Comparison of ENCODE assay signal across 16 cellular contexts in the genomic region with DNA sequence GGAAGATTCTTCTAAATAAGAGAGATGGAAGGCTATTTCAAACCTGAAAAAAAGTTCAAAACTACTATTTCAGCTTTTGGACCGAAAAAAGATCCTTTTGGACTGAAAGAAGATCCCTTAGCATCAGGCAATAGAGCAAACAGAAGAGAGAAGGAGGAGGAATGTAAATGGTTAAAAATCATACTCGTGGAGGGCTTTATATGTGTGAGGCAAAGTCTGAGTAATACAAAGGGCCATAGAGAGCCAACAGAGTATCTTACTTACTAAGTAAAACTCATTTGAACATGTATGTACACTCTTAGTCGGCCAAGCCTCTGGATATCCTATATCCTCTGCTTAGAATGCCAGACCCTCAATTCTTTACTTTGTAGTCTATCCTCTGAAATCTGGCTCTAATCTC. TPM values are rescaled to one million over a fixed set of nuclear protein-coding genes. Genes with fewer than 3 reads are reported as not detected.
DNase-seq lines count a peak whose midpoint lies in the region; ATAC-seq and TF ChIP-seq lines count a peak whose summit lies in the region.
"Had no signal": no experiment of that assay in that cellular context is flagged by ENCODE, and none has a peak within 500 bp of the region (broad histone marks: within the 10 kb centered on the region; RNA-seq: fewer than 3 reads in every experiment).

No MANE protein-coding gene starts in this region.

- H3K4me3 ChIP-seq in epithelial cell of esophagus (ENCODE audit: low read length) (no peak overlapping the region), lower lobe of right lung (no peak overlapping the region)
- H3K4me3 ChIP-seq in CD4-positive, alpha-beta memory T cell (ENCODE audit: low read length in 2 of 2), result no peak overlapping the region
- H3K4me3 ChIP-seq: BLaER1 had no signal

- H3K27me3 Mint-ChIP-seq in activated CD4-positive, alpha-beta memory T cell treated with anti-CD3 and anti-CD28 coated beads for 36 hours, result no peaks in the 10 kb centered on the region
- no peaks in the 10 kb centered on the region for H3K27me3 Mint-ChIP-seq in CD4-positive, alpha-beta memory T cell
- H3K27me3 Mint-ChIP-seq: activated CD4-positive, alpha-beta T cell treated with anti-CD3 and anti-CD28 coated beads for 36 hours had no signal

- POLR2A ChIA-PET in activated CD4-positive, alpha-beta memory T cell treated with anti-CD3 and anti-CD28 coated beads for 36 hours (lab: Charles Lee), result no interaction called here
- POLR2A ChIA-PET in CD4-positive, alpha-beta memory T cell (lab: Charles Lee; ENCODE audit: partially characterized antibody), result no interaction called here

- peaks cover 90% of the 10 kb centered on the region for H3K36me3 ChIP-seq in lower lobe of right lung
- peaks cover 56% of the 10 kb centered on the region for H3K36me3 ChIP-seq in CD4-positive, alpha-beta memory T cell (ENCODE audit: insufficient read depth, low read length)

- CTCF ChIA-PET in activated CD4-positive, alpha-beta memory T cell treated with anti-CD3 and anti-CD28 coated beads for 36 hours (lab: Charles Lee), result no interaction called here
- CTCF ChIA-PET in CD4-positive, alpha-beta memory T cell (lab: Charles Lee; ENCODE audit: partially characterized antibody), result interaction anchor here (1.4 kb wide), 1 partner anchor 13 kb away, joined by 3 read pairs; no protein-coding TSS in a partner anchor

- ATAC-seq in lower lobe of right lung, result peak in 1 of 2 donors; percentile 9
- no peak for ATAC-seq in stimulated activated effector memory CD8-positive, alpha-beta T cell treated with anti-CD3 and anti-CD28 coated beads, Interleukin-12 subunit alpha, Interleukin-12 subunit beta, amount 100 ng/mL, for 72 hours
- ATAC-seq: activated CD4-positive, alpha-beta T cell treated with anti-CD3 and anti-CD28 coated beads for 36 hours had no signal

- in situ Hi-C loops in SK-MEL-5 (cut with HindIII; ENCODE audit: low pct_unique_long_range_greater_than_20kb, low sequenced_read_pairs), result no loop called here

- H3K9me3 Mint-ChIP-seq in stimulated activated effector memory CD8-positive, alpha-beta T cell treated with anti-CD3 and anti-CD28 coated beads, Interleukin-12 subunit alpha, Interleukin-12 subunit beta, amount 100 ng/mL, for 72 hours, result no peaks in the 10 kb centered on the region
- H3K9me3 Mint-ChIP-seq in activated CD4-positive, alpha-beta memory T cell treated with anti-CD3 and anti-CD28 coated beads for 36 hours, result no peaks in the 10 kb centered on the region
- no peaks in the 10 kb centered on the region for H3K9me3 Mint-ChIP-seq in CD4-positive, alpha-beta memory T cell
- H3K9me3 Mint-ChIP-seq: activated T-helper 1 cell treated with anti-CD3 and anti-CD28 coated beads, Interleukin-12 subunit alpha, Interleukin-12 subunit beta, Interleukin-2, Interleukin-4 antibody, amounts not matched to agents 30 ng/mL and 10 ng/mL and 1 ng/mL, durations not matched to agents 14 hours and 24 hours and 36 hours had no signal

- peaks cover 98% of the 10 kb centered on the region for H3K36me3 Mint-ChIP-seq in stimulated activated effector memory CD8-positive, alpha-beta T cell treated with anti-CD3 and anti-CD28 coated beads, Interleukin-12 subunit alpha, Interleukin-12 subunit beta, amount 100 ng/mL, for 72 hours
- peaks cover 36% of the 10 kb centered on the region for H3K36me3 Mint-ChIP-seq in activated CD4-positive, alpha-beta memory T cell treated with anti-CD3 and anti-CD28 coated beads for 36 hours
- peaks cover 54 to 71% of the 10 kb centered on the region in 2 donors for H3K36me3 Mint-ChIP-seq in CD4-positive, alpha-beta memory T cell

- H3K9me3 ChIP-seq in lower lobe of right lung, result no peaks in the 10 kb centered on the region
- H3K9me3 ChIP-seq in CD4-positive, alpha-beta memory T cell (ENCODE audit: control insufficient read depth in 1 of 2, low read length in 2 of 2), result no peaks in the 10 kb centered on the region
- H3K9me3 ChIP-seq: BLaER1 had no signal

- DNase-seq in SK-MEL-5 (ENCODE audit: low read depth, low spot score) (peak; percentile 9), epithelial cell of esophagus (ENCODE audit: low read depth) (peak; percentile 4), lower lobe of right lung (no peak), NCI-H2107 treated with DMSO at 0.1 percent for 48 hours (lab: John Stamatoyannopoulos, UW; ENCODE audit: unreplicated experiment) (no peak), NCI-H2171 treated with DMSO at 0.1 percent for 48 hours (lab: John Stamatoyannopoulos, UW) (no peak)
- no peak for DNase-seq in stimulated activated effector memory CD8-positive, alpha-beta T cell treated with anti-CD3 and anti-CD28 coated beads, Interleukin-12 subunit alpha, Interleukin-12 subunit beta, amount 100 ng/mL, for 72 hours (ENCODE audit: low spot score in 2 of 2)
- no peak for DNase-seq in activated CD4-positive, alpha-beta memory T cell treated with anti-CD3 and anti-CD28 coated beads for 36 hours
- no peak for DNase-seq in CD4-positive, alpha-beta memory T cell
- DNase-seq: activated CD4-positive, alpha-beta T cell treated with anti-CD3 and anti-CD28 coated beads for 36 hours; cerebellar nuclear complex; EL; NCI-H2081; SW 1271 had no signal

- no peaks in the 10 kb centered on the region for H3K4me1 Mint-ChIP-seq in stimulated activated effector memory CD8-positive, alpha-beta T cell treated with anti-CD3 and anti-CD28 coated beads, Interleukin-12 subunit alpha, Interleukin-12 subunit beta, amount 100 ng/mL, for 72 hours
- no peaks in the 10 kb centered on the region for H3K4me1 Mint-ChIP-seq in activated CD4-positive, alpha-beta memory T cell treated with anti-CD3 and anti-CD28 coated beads for 36 hours (ENCODE audit: low read depth)
- H3K4me1 Mint-ChIP-seq in CD4-positive, alpha-beta memory T cell, result peaks cover 0 to 2% (median 0%) of the 10 kb centered on the region in 4 donors
- H3K4me1 Mint-ChIP-seq: activated CD4-positive, alpha-beta T cell treated with anti-CD3 and anti-CD28 coated beads for 36 hours had no signal

- intact Hi-C loops in lower lobe of right lung (cut with DNase I), result no loop called here
- intact Hi-C loops in activated CD4-positive, alpha-beta memory T cell treated with anti-CD3 and anti-CD28 coated beads for 36 hours (cut with micrococcal nuclease), result no loop called here
- intact Hi-C loops in CD4-positive, alpha-beta memory T cell (cut with micrococcal nuclease), result loop anchor here (5.0 kb wide), 1 partner anchor 78 kb away; no protein-coding TSS in a partner anchor

- peak overlapping the region; percentile 47 for H3K27ac ChIP-seq in lower lobe of right lung
- no peak overlapping the region for H3K27ac ChIP-seq in CD4-positive, alpha-beta memory T cell (ENCODE audit: low read depth, low read length)
- H3K27ac ChIP-seq: BLaER1, foreskin keratinocyte had no signal

- peaks cover 9% of the 10 kb centered on the region for H3K4me1 ChIP-seq in lower lobe of right lung
- no peaks in the 10 kb centered on the region for H3K4me1 ChIP-seq in CD4-positive, alpha-beta memory T cell (ENCODE audit: insufficient read depth, low read length)
- H3K4me1 ChIP-seq: BLaER1, foreskin keratinocyte had no signal

- no peaks in the 10 kb centered on the region for H3K27me3 ChIP-seq in lower lobe of right lung (ENCODE audit: low read depth)
- no peaks in the 10 kb centered on the region for H3K27me3 ChIP-seq in CD4-positive, alpha-beta memory T cell (ENCODE audit: insufficient read depth, low read length)
- H3K27me3 ChIP-seq: BLaER1, foreskin keratinocyte had no signal

- H3K4me3 Mint-ChIP-seq in stimulated activated effector memory CD8-positive, alpha-beta T cell treated with anti-CD3 and anti-CD28 coated beads, Interleukin-12 subunit alpha, Interleukin-12 subunit beta, amount 100 ng/mL, for 72 hours, result no peak overlapping the region
- no peak overlapping the region for H3K4me3 Mint-ChIP-seq in activated CD4-positive, alpha-beta memory T cell treated with anti-CD3 and anti-CD28 coated beads for 36 hours
- H3K4me3 Mint-ChIP-seq in CD4-positive, alpha-beta memory T cell, result no peak overlapping the region
- H3K4me3 Mint-ChIP-seq: activated CD4-positive, alpha-beta T cell treated with anti-CD3 and anti-CD28 coated beads for 36 hours; activated T-helper 1 cell treated with anti-CD3 and anti-CD28 coated beads, Interleukin-12 subunit alpha, Interleukin-12 subunit beta, Interleukin-2, Interleukin-4 antibody, amounts not matched to agents 30 ng/mL and 10 ng/mL and 1 ng/mL, durations not matched to agents 14 hours and 24 hours and 36 hours had no signal

- TF ChIP-seq CTCF in epithelial cell of esophagus (IDR thresholded peaks at IDR 0.05; ENCODE audit: insufficient read depth, low read depth, low read length, missing control alignments) (no peak), lower lobe of right lung (IDR thresholded peaks at IDR 0.05) (no peak)

- H3K27ac Mint-ChIP-seq in stimulated activated effector memory CD8-positive, alpha-beta T cell treated with anti-CD3 and anti-CD28 coated beads, Interleukin-12 subunit alpha, Interleukin-12 subunit beta, amount 100 ng/mL, for 72 hours, result peak overlapping the region; percentile 30
- no peak overlapping the region for H3K27ac Mint-ChIP-seq in activated CD4-positive, alpha-beta memory T cell treated with anti-CD3 and anti-CD28 coated beads for 36 hours
- no peak overlapping the region for H3K27ac Mint-ChIP-seq in CD4-positive, alpha-beta memory T cell
- H3K27ac Mint-ChIP-seq: activated CD4-positive, alpha-beta T cell treated with anti-CD3 and anti-CD28 coated beads for 36 hours had no signal

RNA-seq across cellular contexts. Expression of a gene that starts 55.7 kb away (rescaled TPM):
- total RNA-seq in SK-MEL-5 (2014; rRNA removed; shearing (Covaris generic)), result 29.7 and 39.5 TPM in 2 replicates
- 38.4 and 41.8 TPM in 2 replicates for polyA plus RNA-seq in SK-MEL-5 (2015; cell fraction: cytosol; rRNA removed)
- polyA plus RNA-seq in SK-MEL-5 (2015; cell fraction: nucleus; rRNA removed), result 90.5 and 116 TPM in 2 replicates
- total RNA-seq in lower lobe of right lung, result 92.8 TPM
- total RNA-seq in activated CD4-positive, alpha-beta memory T cell treated with anti-CD3 and anti-CD28 coated beads for 36 hours, result 10 to 100 TPM; 60.4 to 61.0 TPM
- 100 to 1,000 TPM; 133 to 135 TPM for total RNA-seq in CD4-positive, alpha-beta memory T cell
- 10 to 100 TPM; 39.8 to 72.1 TPM for polyA plus RNA-seq in CD4-positive, alpha-beta memory T cell

Comparison
In these comparisons a context has a peak if more than half of its experiments do, and no peak if none do; other contexts are left out.
1. DNase-seq: peak in SK-MEL-5 (single experiment) and epithelial cell of esophagus (single experiment); none in lower lobe of right lung (single experiment), stimulated activated effector memory CD8-positive, alpha-beta T cell treated with anti-CD3 and anti-CD28 coated beads, Interleukin-12 subunit alpha, Interleukin-12 subunit beta, amount 100 ng/mL, for 72 hours (0 of 2), activated CD4-positive, alpha-beta memory T cell treated with anti-CD3 and anti-CD28 coated beads for 36 hours (single experiment), NCI-H2107 treated with DMSO at 0.1 percent for 48 hours (single experiment), NCI-H2171 treated with DMSO at 0.1 percent for 48 hours (single experiment) and CD4-positive, alpha-beta memory T cell (0 of 5).